ENCODE assay signal across 1 cellular context in genomic region chr2:166127217-166128155, GRCh38.
A peak's percentile ranks its signal among the peaks of the same experiment; 100 is the strongest.
TF ChIP-seq lines count a peak whose summit lies in the region.

SCN1A (minus strand) TSS chr2:166128020; CDS start chr2:166073621, 54,399 bp downstream.

TF ChIP-seq in HepG2, 621 proteins besides CTCF, POLR2A, EP300 and RAD21 (continued from another document and continues in another):
- TF ChIP-seq ZNF362 (CRISPR knock-in tag; IDR thresholded peaks at IDR 0.05; ENCODE audit: borderline replicate concordance) = peak; percentile 99
- TF ChIP-seq ATF6 (CRISPR knock-in tag; conservative IDR thresholded peaks at IDR 0.05) = 0 out of 2 replicates have a peak, but pooled peaks have one; percentile 48
- no peak for TF ChIP-seq FOXM1 (CRISPR knock-in tag; IDR thresholded peaks at IDR 0.05)
- no peak for TF ChIP-seq KDM2A (CRISPR knock-in tag; IDR thresholded peaks at IDR 0.05; ENCODE audit: borderline replicate concordance, low read depth)
- TF ChIP-seq HMG20A (CRISPR knock-in tag; IDR thresholded peaks at IDR 0.05; ENCODE audit: borderline replicate concordance) = peak; percentile 41; the same call in 1 of the 2 replicates
- no peak for TF ChIP-seq ZNF225 (CRISPR knock-in tag; IDR thresholded peaks at IDR 0.05)
- TF ChIP-seq PHB2 (IDR thresholded peaks at IDR 0.05; ENCODE audit: partially characterized antibody) = no peak
- TF ChIP-seq TAF15 (IDR thresholded peaks at IDR 0.05; ENCODE audit: low read depth, low read length, poor library complexity, severe bottlenecking) = no peak
- no peak for TF ChIP-seq ZNF275 (CRISPR knock-in tag; IDR thresholded peaks at IDR 0.05; ENCODE audit: borderline replicate concordance)
- no peak for TF ChIP-seq SRF (IDR thresholded peaks at IDR 0.05; ENCODE audit: low read depth, low read length)
- peak; percentile 41; the same call in 1 of the 2 replicates for TF ChIP-seq SAP130 (CRISPR knock-in tag; IDR thresholded peaks at IDR 0.05; ENCODE audit: low read depth)
- peak; percentile 55; the same call in 1 of the 2 replicates for TF ChIP-seq POGZ (CRISPR knock-in tag; IDR thresholded peaks at IDR 0.05)
- TF ChIP-seq NFE2L1 (CRISPR knock-in tag; IDR thresholded peaks at IDR 0.05; ENCODE audit: borderline replicate concordance) = no peak
- no peak for TF ChIP-seq TFAP4 (IDR thresholded peaks at IDR 0.05; ENCODE audit: borderline replicate concordance, low read depth)
- no peak for TF ChIP-seq TBL1XR1 (IDR thresholded peaks at IDR 0.05; ENCODE audit: borderline replicate concordance, low read length, partially characterized antibody)
- no peak for TF ChIP-seq SMAD9 (CRISPR knock-in tag; IDR thresholded peaks at IDR 0.05)
- no peak for TF ChIP-seq RORA (CRISPR knock-in tag; IDR thresholded peaks at IDR 0.05)
- no peak for TF ChIP-seq ZBTB49 (CRISPR knock-in tag; IDR thresholded peaks at IDR 0.05; ENCODE audit: borderline replicate concordance)
- peak; percentile 20; the same call in 1 of the 2 replicates for TF ChIP-seq HNF4A (CRISPR knock-in tag; IDR thresholded peaks at IDR 0.05)
- no peak for TF ChIP-seq ZNF768 (CRISPR knock-in tag; IDR thresholded peaks at IDR 0.05)
- no peak for TF ChIP-seq TGIF2 (CRISPR knock-in tag; IDR thresholded peaks at IDR 0.05)
- TF ChIP-seq HDAC1 (CRISPR knock-in tag; IDR thresholded peaks at IDR 0.05) = no peak
- no peak for TF ChIP-seq EEA1 (CRISPR knock-in tag; IDR thresholded peaks at IDR 0.05; ENCODE audit: borderline replicate concordance)
- TF ChIP-seq GATAD2A (CRISPR knock-in tag; IDR thresholded peaks at IDR 0.05) = peak; percentile 78
- TF ChIP-seq ZGPAT (CRISPR knock-in tag; IDR thresholded peaks at IDR 0.05) = peak; percentile 59
- TF ChIP-seq ZNF343 (CRISPR knock-in tag; IDR thresholded peaks at IDR 0.05) = no peak
- TF ChIP-seq SALL1 (CRISPR knock-in tag; IDR thresholded peaks at IDR 0.05) = no peak
- no peak for TF ChIP-seq EZH2 (conservative IDR thresholded peaks at IDR 0.05; ENCODE audit: low read depth, low read length)
- TF ChIP-seq, protein P1, sequence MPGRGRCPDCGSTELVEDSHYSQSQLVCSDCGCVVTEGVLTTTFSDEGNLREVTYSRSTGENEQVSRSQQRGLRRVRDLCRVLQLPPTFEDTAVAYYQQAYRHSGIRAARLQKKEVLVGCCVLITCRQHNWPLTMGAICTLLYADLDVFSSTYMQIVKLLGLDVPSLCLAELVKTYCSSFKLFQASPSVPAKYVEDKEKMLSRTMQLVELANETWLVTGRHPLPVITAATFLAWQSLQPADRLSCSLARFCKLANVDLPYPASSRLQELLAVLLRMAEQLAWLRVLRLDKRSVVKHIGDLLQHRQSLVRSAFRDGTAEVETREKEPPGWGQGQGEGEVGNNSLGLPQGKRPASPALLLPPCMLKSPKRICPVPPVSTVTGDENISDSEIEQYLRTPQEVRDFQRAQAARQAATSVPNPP (CRISPR knock-in tag; IDR thresholded peaks at IDR 0.05) = peak; percentile 27; the same call in 1 of the 2 replicates
- TF ChIP-seq ZNF33B (CRISPR knock-in tag; IDR thresholded peaks at IDR 0.05) = no peak
- no peak for TF ChIP-seq HOXA9 (CRISPR knock-in tag; IDR thresholded peaks at IDR 0.05; ENCODE audit: borderline replicate concordance)
- TF ChIP-seq KDM5B (CRISPR knock-in tag; IDR thresholded peaks at IDR 0.05; ENCODE audit: borderline replicate concordance) = no peak
- TF ChIP-seq ZNF280D (CRISPR knock-in tag; IDR thresholded peaks at IDR 0.05) = peak; percentile 51; the same call in 1 of the 2 replicates
- TF ChIP-seq, protein P2, sequence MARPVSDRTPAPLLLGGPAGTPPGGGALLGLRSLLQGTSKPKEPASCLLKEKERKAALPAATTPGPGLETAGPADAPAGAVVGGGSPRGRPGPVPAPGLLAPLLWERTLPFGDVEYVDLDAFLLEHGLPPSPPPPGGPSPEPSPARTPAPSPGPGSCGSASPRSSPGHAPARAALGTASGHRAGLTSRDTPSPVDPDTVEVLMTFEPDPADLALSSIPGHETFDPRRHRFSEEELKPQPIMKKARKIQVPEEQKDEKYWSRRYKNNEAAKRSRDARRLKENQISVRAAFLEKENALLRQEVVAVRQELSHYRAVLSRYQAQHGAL (CRISPR knock-in tag; IDR thresholded peaks at IDR 0.05; ENCODE audit: not compliant biosample characterization) = no peak
- TF ChIP-seq GATA4 (IDR thresholded peaks at IDR 0.05; ENCODE audit: borderline replicate concordance, low read depth) = no peak
- no peak for TF ChIP-seq NR2C2 (CRISPR knock-in tag; IDR thresholded peaks at IDR 0.05; ENCODE audit: borderline replicate concordance)
- no peak for TF ChIP-seq XBP1 (CRISPR knock-in tag; IDR thresholded peaks at IDR 0.05)
- TF ChIP-seq SMARCC2 (IDR thresholded peaks at IDR 0.05) = no peak
- TF ChIP-seq CEBPG (CRISPR knock-in tag; IDR thresholded peaks at IDR 0.05) = 0 out of 2 replicates have a peak, but pooled peaks have one; percentile 2
- TF ChIP-seq ZNF530 (CRISPR knock-in tag; IDR thresholded peaks at IDR 0.05; ENCODE audit: low read depth) = no peak
- peak; percentile 60 for TF ChIP-seq NFIC (IDR thresholded peaks at IDR 0.05; ENCODE audit: low read length)
- TF ChIP-seq SP140L (CRISPR knock-in tag; IDR thresholded peaks at IDR 0.05; ENCODE audit: borderline replicate concordance) = peak; percentile 61; the same call in 1 of the 2 replicates
- no peak for TF ChIP-seq FOXK1 (CRISPR knock-in tag; IDR thresholded peaks at IDR 0.05; ENCODE audit: borderline replicate concordance, low read depth)
- no peak for TF ChIP-seq ZNF773 (CRISPR knock-in tag; IDR thresholded peaks at IDR 0.05; ENCODE audit: borderline replicate concordance)
- TF ChIP-seq SP2 (CRISPR knock-in tag; IDR thresholded peaks at IDR 0.05) = no peak
- TF ChIP-seq CREM (IDR thresholded peaks at IDR 0.05) = 0 out of 2 replicates have a peak, but pooled peaks have one; percentile 24
- no peak for TF ChIP-seq CREM (CRISPR knock-in tag; IDR thresholded peaks at IDR 0.05)
- no peak for TF ChIP-seq ZNF564 (CRISPR knock-in tag; IDR thresholded peaks at IDR 0.05)
- 0 out of 2 replicates have a peak, but pooled peaks have one; percentile 45 for TF ChIP-seq MIER2 (CRISPR knock-in tag; IDR thresholded peaks at IDR 0.05)
- no peak for TF ChIP-seq JUNB (CRISPR knock-in tag; IDR thresholded peaks at IDR 0.05; ENCODE audit: borderline replicate concordance)
- peak; percentile 58; the same call in 1 of the 2 replicates for TF ChIP-seq FOXA3 (CRISPR knock-in tag; IDR thresholded peaks at IDR 0.05)
- peak; percentile 82; the same call in 1 of the 2 replicates for TF ChIP-seq HOMEZ (CRISPR knock-in tag; IDR thresholded peaks at IDR 0.05; ENCODE audit: low read depth)
- TF ChIP-seq ZMYM4 (CRISPR knock-in tag; IDR thresholded peaks at IDR 0.05) = peak; percentile 50
